Comparison of ENCODE assay signal across 9 cellular contexts in genomic region chr14:64937821-64938193, GRCh38. TPM values are rescaled to one million over a fixed set of nuclear protein-coding genes. Genes with fewer than 3 reads are reported as not detected.
DNase-seq lines count a peak whose midpoint lies in the region; ATAC-seq, FAIRE-seq and TF ChIP-seq lines count a peak whose summit lies in the region.
"Had no signal": no experiment of that assay in that cellular context is flagged by ENCODE, and none has a peak within 500 bp of the region (broad histone marks: within the 10 kb centered on the region; RNA-seq: fewer than 3 reads in every experiment).

No MANE protein-coding gene starts in this region.

- peak overlapping the region; percentile 7 for H3K27ac Mint-ChIP-seq in activated T-helper 2 cell treated with anti-CD3 and anti-CD28 coated beads, Interferon-gamma antibody, Interleukin-2, Interleukin-4, amounts not matched to agents 10 μg/mL and 5 μg/mL and 100 μg/mL, durations not matched to agents 14 hours and 24 hours and 36 hours
- H3K27ac Mint-ChIP-seq: dendritic cell treated with granulocyte-macrophage colony-stimulating factor and Interleukin-4, amounts not matched to agents 40 ng/mL and 50 ng/mL, for 4 days had no signal

- intact Hi-C loops in Right ventricle myocardium inferior (cut with DNase I): no loop called here
- intact Hi-C loops in activated T-helper 2 cell treated with anti-CD3 and anti-CD28 coated beads, Interferon-gamma antibody, Interleukin-2, Interleukin-4, amounts not matched to agents 10 μg/mL and 5 μg/mL and 100 μg/mL, durations not matched to agents 14 hours and 24 hours and 36 hours (cut with micrococcal nuclease): no loop called here

- H3K4me3 ChIP-seq in cardiac muscle cell: no peak overlapping the region
- H3K4me3 ChIP-seq in keratinocyte (ENCODE audit: control insufficient read depth in 2 of 3, extremely low read depth in 1 of 3, insufficient read depth in 2 of 3, low read depth in 1 of 3, low read length in 3 of 3): no peak overlapping the region

- H2AFZ ChIP-seq in keratinocyte (ENCODE audit: control insufficient read depth, low read length): no peak overlapping the region

- no peak for ATAC-seq in Right ventricle myocardium inferior
- ATAC-seq in GM18502 (IDR thresholded peaks at IDR 0.05; ENCODE audit: poor library complexity, unreplicated experiment): no peak
- no peak for ATAC-seq in GM18867 (IDR thresholded peaks at IDR 0.05; ENCODE audit: unreplicated experiment)

- H3K9ac ChIP-seq in keratinocyte (ENCODE audit: control insufficient read depth, extremely low read depth, insufficient read depth, low read length): no peak overlapping the region

- peaks cover 50% of the 10 kb centered on the region for H3K36me3 Mint-ChIP-seq in activated T-helper 2 cell treated with anti-CD3 and anti-CD28 coated beads, Interferon-gamma antibody, Interleukin-2, Interleukin-4, amounts not matched to agents 10 μg/mL and 5 μg/mL and 100 μg/mL, durations not matched to agents 14 hours and 24 hours and 36 hours (ENCODE audit: low read depth)

- peaks cover 31% of the 10 kb centered on the region for H3K4me1 Mint-ChIP-seq in activated T-helper 2 cell treated with anti-CD3 and anti-CD28 coated beads, Interferon-gamma antibody, Interleukin-2, Interleukin-4, amounts not matched to agents 10 μg/mL and 5 μg/mL and 100 μg/mL, durations not matched to agents 14 hours and 24 hours and 36 hours (ENCODE audit: low read depth)

- H3K4me2 ChIP-seq in keratinocyte (ENCODE audit: control insufficient read depth, extremely low read depth, insufficient read depth, low read depth, low read length): no peak overlapping the region

- H3K79me2 ChIP-seq in keratinocyte (ENCODE audit: control insufficient read depth, insufficient read depth, low read length): peaks cover 4% of the 10 kb centered on the region

- H3K9me1 ChIP-seq in keratinocyte (ENCODE audit: control insufficient read depth, extremely low read depth, insufficient read depth, low read length): no peaks in the 10 kb centered on the region

- no peaks in the 10 kb centered on the region for H3K27me3 ChIP-seq in cardiac muscle cell
- no peaks in the 10 kb centered on the region for H3K27me3 ChIP-seq in keratinocyte (ENCODE audit: control insufficient read depth, extremely low read depth, insufficient read depth, low read length)

- CTCF ChIA-PET in GM10248 (lab: Yijun Ruan, JAX): interaction anchor here (1.2 to 2.8 kb wide), 5 partner anchors 14 to 57 kb away, joined by 3 to 8 read pairs (median 3); no protein-coding TSS in a partner anchor

- no peaks in the 10 kb centered on the region for H3K9me3 Mint-ChIP-seq in activated T-helper 2 cell treated with anti-CD3 and anti-CD28 coated beads, Interferon-gamma antibody, Interleukin-2, Interleukin-4, amounts not matched to agents 10 μg/mL and 5 μg/mL and 100 μg/mL, durations not matched to agents 14 hours and 24 hours and 36 hours
- H3K9me3 Mint-ChIP-seq: dendritic cell treated with granulocyte-macrophage colony-stimulating factor and Interleukin-4, amounts not matched to agents 40 ng/mL and 50 ng/mL, for 4 days had no signal

- H3K36me3 ChIP-seq in cardiac muscle cell: peaks cover 8% of the 10 kb centered on the region
- peaks cover 3 to 11% of the 10 kb centered on the region in 2 experiments for H3K36me3 ChIP-seq in keratinocyte (ENCODE audit: control insufficient read depth in 2 of 2, extremely low read depth in 1 of 2, insufficient read depth in 2 of 2, low read length in 2 of 2)

- H3K27ac ChIP-seq in cardiac muscle cell: no peak overlapping the region
- no peak overlapping the region for H3K27ac ChIP-seq in keratinocyte (ENCODE audit: control insufficient read depth, insufficient read depth, low read length)

- H3K27me3 Mint-ChIP-seq in activated T-helper 2 cell treated with anti-CD3 and anti-CD28 coated beads, Interferon-gamma antibody, Interleukin-2, Interleukin-4, amounts not matched to agents 10 μg/mL and 5 μg/mL and 100 μg/mL, durations not matched to agents 14 hours and 24 hours and 36 hours (ENCODE audit: low read depth): no peaks in the 10 kb centered on the region
- H3K27me3 Mint-ChIP-seq: dendritic cell treated with granulocyte-macrophage colony-stimulating factor and Interleukin-4, amounts not matched to agents 40 ng/mL and 50 ng/mL, for 4 days had no signal

- H3K4me1 ChIP-seq in cardiac muscle cell (ENCODE audit: low read depth) (peaks cover 4% of the 10 kb centered on the region), keratinocyte (ENCODE audit: control insufficient read depth, extremely low read depth, insufficient read depth, low read length) (peaks cover 10% of the 10 kb centered on the region)

- no peaks in the 10 kb centered on the region for H4K20me1 ChIP-seq in keratinocyte (ENCODE audit: control insufficient read depth, extremely low read depth, insufficient read depth, low read length)

- FAIRE-seq in keratinocyte (lab: Jason Lieb, UNC): no peak

- no peaks in the 10 kb centered on the region for H3K9me3 ChIP-seq in cardiac muscle cell (ENCODE audit: low read depth)
- no peaks in the 10 kb centered on the region for H3K9me3 ChIP-seq in keratinocyte (ENCODE audit: control insufficient read depth, low read depth, low read length)

- H3K4me3 Mint-ChIP-seq in activated T-helper 2 cell treated with anti-CD3 and anti-CD28 coated beads, Interferon-gamma antibody, Interleukin-2, Interleukin-4, amounts not matched to agents 10 μg/mL and 5 μg/mL and 100 μg/mL, durations not matched to agents 14 hours and 24 hours and 36 hours (ENCODE audit: low read depth): no peak overlapping the region
- H3K4me3 Mint-ChIP-seq: dendritic cell treated with granulocyte-macrophage colony-stimulating factor and Interleukin-4, amounts not matched to agents 40 ng/mL and 50 ng/mL, for 4 days had no signal

- POLR2A ChIA-PET in GM10248 (lab: Yijun Ruan, JAX): no interaction called here

- peak; percentile 13 to 26 for DNase-seq in cardiac muscle cell (ENCODE audit: low read depth in 1 of 2, low spot score in 1 of 2)
- DNase-seq in Right ventricle myocardium inferior (ENCODE audit: missing footprints): no peak
- no peak for DNase-seq in activated T-helper 2 cell treated with anti-CD3 and anti-CD28 coated beads, Interferon-gamma antibody, Interleukin-2, Interleukin-4, amounts not matched to agents 10 μg/mL and 5 μg/mL and 100 μg/mL, durations not matched to agents 14 hours and 24 hours and 36 hours (ENCODE audit: low spot score)
- DNase-seq in keratinocyte (ENCODE audit: low read depth, low spot score): no peak
- no peak for DNase-seq in hippocampal formation (lab: John Stamatoyannopoulos, UW)
- DNase-seq in GM10248 (ENCODE audit: extremely low spot score): no peak

- TF ChIP-seq CTCF in cardiac muscle cell (IDR thresholded peaks at IDR 0.05; ENCODE audit: low read depth, low read length) (peak; percentile 30), keratinocyte (optimal IDR thresholded peaks at IDR 0.05 in 1 of 3, IDR thresholded peaks at IDR 0.05 in 1 of 3, conservative IDR thresholded peaks at IDR 0.05 in 1 of 3; ENCODE audit: extremely low read depth in 1 of 3, insufficient read depth in 2 of 3, low read length in 3 of 3) (peak in 2 of 3 experiments; percentile 10 to 20), GM10248 (IDR thresholded peaks at IDR 0.05; ENCODE audit: control extremely low read depth, extremely low read depth, low read depth, missing control alignments) (no peak)

- dilution Hi-C loops in keratinocyte (cut with MboI; ENCODE audit: extremely low pct_ligation_motif_present, low sequenced_read_pairs): no loop called here

RNA-seq across cellular contexts. Expression of gene GPX2, which starts 4.7 kb away (rescaled TPM):
- not detected in 2 replicates for total RNA-seq in cardiac muscle cell
- 0.26 TPM in 1 of 2 replicates, not detected in the other for polyA plus RNA-seq in cardiac muscle cell
- not detected for total RNA-seq in Right ventricle myocardium inferior
- not detected in 2 replicates for total RNA-seq in activated T-helper 2 cell treated with anti-CD3 and anti-CD28 coated beads, Interferon-gamma antibody, Interleukin-2, Interleukin-4, amounts not matched to agents 10 μg/mL and 5 μg/mL and 100 μg/mL, durations not matched to agents 14 hours and 24 hours and 36 hours
- 47.0 to 76.9 TPM (median 57.5 TPM) in 3 replicates for polyA plus RNA-seq in keratinocyte
- polyA plus RNA-seq in keratinocyte (2011; ENCODE audit: low read depth): 0.82 TPM
- 48.6 and 68.2 TPM in 2 replicates for polyA plus RNA-seq in keratinocyte (2011; cell fraction: cytosol; rRNA removed)
- 20.0 and 23.7 TPM in 2 replicates for polyA plus RNA-seq in keratinocyte (2011; cell fraction: nucleus; rRNA removed)
- 5.9 and 41.7 TPM in 2 replicates for polyA plus RNA-seq in keratinocyte (2012; ENCODE audit: low replicate concordance)
- polyA minus RNA-seq in keratinocyte: 27.2 to 42.0 TPM (median 36.9 TPM) in 3 replicates
- polyA minus RNA-seq in keratinocyte (2011; cell fraction: cytosol; rRNA and poly(A)+ RNA removed): 16.3 TPM
- polyA minus RNA-seq in keratinocyte (2011; cell fraction: nucleus; rRNA and poly(A)+ RNA removed): 3.4 and 4.7 TPM in 2 replicates

RNA-seq across cellular contexts. Expression of gene CHURC1, which starts 23.6 kb away (rescaled TPM):
- total RNA-seq in cardiac muscle cell (21.6 and 28.9 TPM in 2 replicates), Right ventricle myocardium inferior (98.2 TPM)
- polyA plus RNA-seq in cardiac muscle cell (107 and 120 TPM in 2 replicates), keratinocyte (65.4 to 126 TPM (median 74.8 TPM) in 3 replicates)
- 44.4 and 55.3 TPM in 2 replicates for total RNA-seq in activated T-helper 2 cell treated with anti-CD3 and anti-CD28 coated beads, Interferon-gamma antibody, Interleukin-2, Interleukin-4, amounts not matched to agents 10 μg/mL and 5 μg/mL and 100 μg/mL, durations not matched to agents 14 hours and 24 hours and 36 hours
- 177 TPM for polyA plus RNA-seq in keratinocyte (2011; ENCODE audit: low read depth)
- 75.1 and 123 TPM in 2 replicates for polyA plus RNA-seq in keratinocyte (2011; cell fraction: cytosol; rRNA removed)
- 46.9 and 57.5 TPM in 2 replicates for polyA plus RNA-seq in keratinocyte (2011; cell fraction: nucleus; rRNA removed)
- polyA plus RNA-seq in keratinocyte (2012; ENCODE audit: low replicate concordance): 42.0 and 50.4 TPM in 2 replicates
- polyA minus RNA-seq in keratinocyte: 8.0 to 26.2 TPM (median 15.6 TPM) in 3 replicates
- 23.8 TPM for polyA minus RNA-seq in keratinocyte (2011; cell fraction: cytosol; rRNA and poly(A)+ RNA removed)
- 13.8 and 23.0 TPM in 2 replicates for polyA minus RNA-seq in keratinocyte (2011; cell fraction: nucleus; rRNA and poly(A)+ RNA removed)

RNA-seq across cellular contexts. Expression of gene RAB15, which starts 34.3 kb away (rescaled TPM):
- total RNA-seq in cardiac muscle cell: 8.8 and 11.9 TPM in 2 replicates
- polyA plus RNA-seq in cardiac muscle cell: 10.0 and 13.8 TPM in 2 replicates
- 12.6 TPM for total RNA-seq in Right ventricle myocardium inferior
- 4.7 and 4.8 TPM in 2 replicates for total RNA-seq in activated T-helper 2 cell treated with anti-CD3 and anti-CD28 coated beads, Interferon-gamma antibody, Interleukin-2, Interleukin-4, amounts not matched to agents 10 μg/mL and 5 μg/mL and 100 μg/mL, durations not matched to agents 14 hours and 24 hours and 36 hours
- polyA plus RNA-seq in keratinocyte: 2.1 to 3.3 TPM (median 3.1 TPM) in 3 replicates
- 0.27 TPM for polyA plus RNA-seq in keratinocyte (2011; ENCODE audit: low read depth)
- polyA plus RNA-seq in keratinocyte (2011; cell fraction: cytosol; rRNA removed): 2.1 TPM in 2 replicates
- polyA plus RNA-seq in keratinocyte (2011; cell fraction: nucleus; rRNA removed): 4.2 and 4.3 TPM in 2 replicates
- 0.52 and 2.9 TPM in 2 replicates for polyA plus RNA-seq in keratinocyte (2012; ENCODE audit: low replicate concordance)
- polyA minus RNA-seq in keratinocyte: 1.6 to 3.0 TPM (median 1.6 TPM) in 3 replicates
- polyA minus RNA-seq in keratinocyte (2011; cell fraction: cytosol; rRNA and poly(A)+ RNA removed): 1.9 TPM
- polyA minus RNA-seq in keratinocyte (2011; cell fraction: nucleus; rRNA and poly(A)+ RNA removed): 1.2 and 1.3 TPM in 2 replicates

RNA-seq across cellular contexts. Expression of gene FNTB, which starts 48.9 kb away (rescaled TPM):
- total RNA-seq in cardiac muscle cell (34.9 and 36.1 TPM in 2 replicates), Right ventricle myocardium inferior (17.1 TPM)
- polyA plus RNA-seq in cardiac muscle cell (42.0 and 43.4 TPM in 2 replicates), keratinocyte (10.1 to 16.3 TPM (median 13.7 TPM) in 3 replicates)
- total RNA-seq in activated T-helper 2 cell treated with anti-CD3 and anti-CD28 coated beads, Interferon-gamma antibody, Interleukin-2, Interleukin-4, amounts not matched to agents 10 μg/mL and 5 μg/mL and 100 μg/mL, durations not matched to agents 14 hours and 24 hours and 36 hours: 14.8 and 17.5 TPM in 2 replicates
- 2.1 TPM for polyA plus RNA-seq in keratinocyte (2011; ENCODE audit: low read depth)
- 8.9 and 9.0 TPM in 2 replicates for polyA plus RNA-seq in keratinocyte (2011; cell fraction: cytosol; rRNA removed)
- polyA plus RNA-seq in keratinocyte (2011; cell fraction: nucleus; rRNA removed): 18.6 and 21.9 TPM in 2 replicates
- 10.6 and 14.4 TPM in 2 replicates for polyA plus RNA-seq in keratinocyte (2012; ENCODE audit: low replicate concordance)
- polyA minus RNA-seq in keratinocyte: 17.9 to 52.5 TPM (median 24.5 TPM) in 3 replicates
- polyA minus RNA-seq in keratinocyte (2011; cell fraction: cytosol; rRNA and poly(A)+ RNA removed): 13.6 TPM
- polyA minus RNA-seq in keratinocyte (2011; cell fraction: nucleus; rRNA and poly(A)+ RNA removed): 9.3 and 18.4 TPM in 2 replicates

RNA-seq across cellular contexts. Expression of gene SPTB, which starts 58.1 kb away (rescaled TPM):
- 9.2 and 13.6 TPM in 2 replicates for total RNA-seq in cardiac muscle cell
- polyA plus RNA-seq in cardiac muscle cell: 6.4 and 9.9 TPM in 2 replicates
- total RNA-seq in Right ventricle myocardium inferior: 79.4 TPM
- total RNA-seq in activated T-helper 2 cell treated with anti-CD3 and anti-CD28 coated beads, Interferon-gamma antibody, Interleukin-2, Interleukin-4, amounts not matched to agents 10 μg/mL and 5 μg/mL and 100 μg/mL, durations not matched to agents 14 hours and 24 hours and 36 hours: 0.02 and 0.05 TPM in 2 replicates
- polyA plus RNA-seq in keratinocyte: 0.02 to 0.09 TPM in 2 of 3 replicates, not detected in the other
- polyA plus RNA-seq in keratinocyte (2011; ENCODE audit: low read depth): not detected
- polyA plus RNA-seq in keratinocyte (2011; cell fraction: cytosol; rRNA removed): under 0.01 TPM in 1 of 2 replicates, not detected in the other
- polyA plus RNA-seq in keratinocyte (2011; cell fraction: nucleus; rRNA removed): 0.05 and 0.06 TPM in 2 replicates
- 0.30 and 0.69 TPM in 2 replicates for polyA plus RNA-seq in keratinocyte (2012; ENCODE audit: low replicate concordance)
- polyA minus RNA-seq in keratinocyte: 0.13 to 0.95 TPM in 2 of 3 replicates, not detected in the other
- not detected for polyA minus RNA-seq in keratinocyte (2011; cell fraction: cytosol; rRNA and poly(A)+ RNA removed)
- polyA minus RNA-seq in keratinocyte (2011; cell fraction: nucleus; rRNA and poly(A)+ RNA removed): 0.11 and 0.16 TPM in 2 replicates

Comparison
In these comparisons a context has a peak if more than half of its experiments do, and no peak if none do; other contexts are left out.
1. DNase-seq: peak in cardiac muscle cell (2 of 2); none in Right ventricle myocardium inferior (single experiment), activated T-helper 2 cell treated with anti-CD3 and anti-CD28 coated beads, Interferon-gamma antibody, Interleukin-2, Interleukin-4, amounts not matched to agents 10 μg/mL and 5 μg/mL and 100 μg/mL, durations not matched to agents 14 hours and 24 hours and 36 hours (single experiment), keratinocyte (single experiment), hippocampal formation (0 of 2) and GM10248 (single experiment).